ENCODE assay signal across 8 cellular contexts in the genomic region with DNA sequence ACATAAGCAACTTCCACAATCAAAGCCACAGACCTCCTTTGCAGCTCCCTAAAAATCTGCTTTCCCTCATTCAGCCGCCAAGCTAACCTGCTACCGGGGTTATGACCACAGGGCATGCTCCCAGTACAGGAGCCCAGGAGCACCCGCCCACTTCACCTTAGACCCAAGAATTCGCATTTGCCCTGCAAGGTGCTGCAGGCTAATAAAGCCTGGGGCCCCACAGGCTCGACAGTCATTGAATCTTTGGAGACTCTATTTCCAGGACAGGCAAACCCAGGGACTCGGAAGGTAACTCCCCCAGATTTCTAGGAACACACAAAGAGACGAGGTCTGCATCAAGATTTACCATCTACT. TPM values are rescaled to one million over a fixed set of nuclear protein-coding genes. Genes with fewer than 3 reads are reported as not detected.
DNase-seq lines count a peak whose midpoint lies in the region; TF ChIP-seq lines count a peak whose summit lies in the region.

No MANE protein-coding gene starts in this region.

- peaks cover 4 to 12% (median 8%) of the 10 kb centered on the region in 3 experiments; a peak in 5 of 7 replicates for H3K36me3 Mint-ChIP-seq in H9 (ENCODE audit: insufficient read depth in 1 of 3, low read depth in 3 of 3)

- no peak overlapping the region for H2AK5ac ChIP-seq in H9 (ENCODE audit: insufficient read length, low read length)

- H3K18ac ChIP-seq in H9 (ENCODE audit: insufficient read length, low read depth, low read length): peak overlapping the region; percentile 34

- H2BK120ac ChIP-seq in H9 (ENCODE audit: low read depth, low read length, poor library complexity, severe bottlenecking): no peak overlapping the region

- no peak overlapping the region for H2BK20ac ChIP-seq in H9 (ENCODE audit: low read depth, low read length, poor library complexity, severe bottlenecking)

- H3T11ph ChIP-seq in H9 (ENCODE audit: low read length): no peak overlapping the region

- no peak overlapping the region for H3K27ac ChIP-seq in H9 (ENCODE audit: insufficient read length, low read depth, low read length)
- H3K27ac ChIP-seq in layer of hippocampus (ENCODE audit: low read depth, low read length): peak overlapping the region; percentile 53
- peak overlapping the region; percentile 69 to 86 for H3K27ac ChIP-seq in tibial artery

- H3K36me3 ChIP-seq in adipocyte (ENCODE audit: control insufficient read depth, insufficient read depth, low read length, severe bottlenecking) (no peaks in the 10 kb centered on the region), tibial artery (no peaks in the 10 kb centered on the region)

- H4K20me1 ChIP-seq in H9 (ENCODE audit: control insufficient read depth, insufficient read depth, insufficient read length): no peaks in the 10 kb centered on the region

- peak overlapping the region; percentile 85 for H3K14ac ChIP-seq in H9 (ENCODE audit: insufficient read depth, low read length)

- no CpG with 5 or more reads among the region's 7 CpGs for WGBS in H9 (ENCODE audit: extremely low coverage, insufficient read length, low lambda C conversion rate)

- H3K56ac ChIP-seq in H9 (ENCODE audit: insufficient read length, low read depth, low read length): no peak overlapping the region

- H4K5ac ChIP-seq in H9 (ENCODE audit: insufficient read length, low read depth, low read length): no peak overlapping the region

- peak overlapping the region; percentile 80 for H3K9ac ChIP-seq in H9 (ENCODE audit: extremely low read depth, insufficient read length, low read length)
- H3K9ac ChIP-seq in adipocyte (ENCODE audit: low read length): peak overlapping the region; percentile 93

- H3K27me3 Mint-ChIP-seq in H9 (ENCODE audit: low read depth): no peaks in the 10 kb centered on the region; the same call in 1 of the 2 replicates

- H3K27me3 ChIP-seq in H9 (ENCODE audit: insufficient read depth, low read length) (no peaks in the 10 kb centered on the region), adipocyte (replicated peaks; ENCODE audit: control insufficient read depth, insufficient read depth, low read length) (no peaks in the 10 kb centered on the region), layer of hippocampus (ENCODE audit: control insufficient read depth, insufficient read depth, low read length) (no peaks in the 10 kb centered on the region), tibial artery (no peaks in the 10 kb centered on the region)

- no peak overlapping the region for H2BK12ac ChIP-seq in H9 (ENCODE audit: insufficient read length, low read depth, low read length)

- H4K91ac ChIP-seq in H9 (ENCODE audit: insufficient read length, low read depth, low read length): no peak overlapping the region

- peak overlapping the region; percentile 86 to 90 for H3K4me3 Mint-ChIP-seq in H9

- peaks cover 28% of the 10 kb centered on the region; the same call in 1 of the 2 replicates for H3K79me2 ChIP-seq in H9 (ENCODE audit: insufficient read depth, low read length)

- H3K27ac Mint-ChIP-seq in H9: peak overlapping the region in 2 of 3 experiments; percentile 34 to 91; a peak in 4 of 7 replicates

- H3K4me1 ChIP-seq in H9 (ENCODE audit: insufficient read depth, low read length) (0 out of 2 replicates have a peak, but pooled peaks cover 2% of the 10 kb centered on the region), adipocyte (ENCODE audit: control insufficient read depth, insufficient read depth, low read length) (peaks cover 42% of the 10 kb centered on the region), tibial artery (peaks cover 0 to 51% (median 40%) of the 10 kb centered on the region in 4 donors)

- H3K23ac ChIP-seq in H9 (ENCODE audit: insufficient read length, low read depth, low read length): no peak overlapping the region

- peaks cover 23 to 39% of the 10 kb centered on the region in 2 experiments for H3K4me1 Mint-ChIP-seq in H9

- H2BK5ac ChIP-seq in H9 (ENCODE audit: insufficient read length, low read length): no peak overlapping the region

- TF ChIP-seq CTCF in AG09309 (IDR thresholded peaks at IDR 0.05; ENCODE audit: control insufficient read depth, insufficient read depth, low read depth, low read length, missing control alignments) (no peak), H9 (conservative IDR thresholded peaks at IDR 0.05) (no peak), tibial artery (IDR thresholded peaks at IDR 0.05) (no peak)

- H4K8ac ChIP-seq in H9 (replicated peaks; ENCODE audit: insufficient read length, low read depth, low read length): no peak overlapping the region

- H3K23me2 ChIP-seq in H9 (ENCODE audit: insufficient read length, low read depth, low read length, poor library complexity, severe bottlenecking): peaks cover 4% of the 10 kb centered on the region

- peaks cover 7 to 8% of the 10 kb centered on the region in 2 experiments for H3K9me3 Mint-ChIP-seq in H9

- intact Hi-C loops in tibial artery (cut with DNase I; ENCODE audit: low total_unique reads): loop anchor here (5.0 to 10.0 kb wide), 2 partner anchors 64 to 97 kb away; no protein-coding TSS in a partner anchor

- no peak overlapping the region for H3K4ac ChIP-seq in H9 (ENCODE audit: low read depth, low read length)

- DNase-seq in AG09309 (ENCODE audit: low read depth) (no peak), H9 (peak; percentile 60), adipocyte (ENCODE audit: low read depth) (no peak), tibial artery (no peak), HCEC 1CT (no peak), NCI-H1048 (lab: John Stamatoyannopoulos, UW) (no peak), cerebellum (ENCODE audit: low spot score) (no peak)

- peaks cover 3% of the 10 kb centered on the region for H3K79me1 ChIP-seq in H9 (ENCODE audit: insufficient read depth, low read depth, low read length, poor library complexity, severe bottlenecking)

- no peak overlapping the region for H2AFZ ChIP-seq in H9 (ENCODE audit: low read length)

- peak overlapping the region; percentile 66 for H3K4me3 ChIP-seq in AG09309 (ENCODE audit: control insufficient read depth, low read depth, low read length)
- H3K4me3 ChIP-seq in adipocyte (ENCODE audit: low read length): peak overlapping the region; percentile 97
- peak overlapping the region; percentile 64 to 74 for H3K4me3 ChIP-seq in tibial artery

- H2BK15ac ChIP-seq in H9 (ENCODE audit: low read depth, low read length): no peak overlapping the region

- H3K4me2 ChIP-seq in H9 (ENCODE audit: insufficient read depth, insufficient read length, low read length): peak overlapping the region; percentile 96

- H3K9me3 ChIP-seq in H9 (ENCODE audit: control insufficient read depth, low read depth, low read length) (no peaks in the 10 kb centered on the region), adipocyte (ENCODE audit: control insufficient read depth, low read length) (no peaks in the 10 kb centered on the region), tibial artery (no peaks in the 10 kb centered on the region)

RNA-seq across cellular contexts. Expression of gene RAPGEF1, which starts 1.1 kb away (rescaled TPM):
- total RNA-seq in H9 (2021): 53.9 and 55.6 TPM in 2 replicates
- 45.8 TPM for total RNA-seq in cerebellum
